Comparison of ENCODE assay signal across 12 cellular contexts in the genomic region with DNA sequence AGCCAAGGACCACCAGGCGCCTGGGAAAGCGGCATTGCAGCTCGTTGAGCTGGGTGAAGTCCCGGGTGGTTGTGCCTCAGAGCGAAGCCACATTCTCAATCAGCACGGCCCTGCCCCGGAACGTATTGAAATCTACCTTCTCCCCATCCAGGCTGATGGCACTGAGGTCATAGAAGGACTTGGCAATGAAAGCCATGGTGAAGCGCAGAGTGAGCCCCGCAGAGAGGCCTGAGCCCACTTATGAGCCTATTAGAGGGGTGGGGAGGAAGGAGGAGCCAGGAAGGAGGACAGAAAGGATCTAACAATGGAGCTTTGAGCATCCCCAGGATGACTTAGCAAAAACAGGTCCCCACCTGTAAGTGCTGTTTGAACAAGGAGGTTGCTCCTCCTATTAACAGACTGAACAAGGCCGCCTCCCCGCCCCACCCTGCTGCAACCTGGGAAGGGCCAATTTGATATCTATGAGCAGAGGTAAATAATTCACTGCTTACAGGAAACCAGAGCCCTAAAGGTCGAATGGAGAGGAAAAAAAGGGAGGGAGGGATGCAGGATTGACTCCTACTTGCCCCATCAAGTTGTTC. TPM values are rescaled to one million over a fixed set of nuclear protein-coding genes. Genes with fewer than 3 reads are reported as not detected.
DNase-seq lines count a peak whose midpoint lies in the region; ATAC-seq and TF ChIP-seq lines count a peak whose summit lies in the region.
"Had no signal": no experiment of that assay in that cellular context is flagged by ENCODE, and none has a peak within 500 bp of the region (broad histone marks: within the 10 kb centered on the region; RNA-seq: fewer than 3 reads in every experiment).

Gene GPX2, minus strand, starts transcription at position 215 of the 581 bp plus-strand sequence. Its CDS starts 19 bp downstream, at position 196.

- H3K27ac Mint-ChIP-seq in activated naive CD4-positive, alpha-beta T cell treated with anti-CD3 and anti-CD28 coated beads, Interleukin-2, amount 50 U/mL, for 24 hours, result peak within 1 kb of the TSS; percentile 61

- ATAC-seq in foreskin keratinocyte (peak; percentile 80), upper lobe of left lung (ENCODE audit: low FRiP score in 2 of 2) (no peak), HG03439 (IDR thresholded peaks at IDR 0.05; ENCODE audit: unreplicated experiment) (no peak)

- no peaks in the 10 kb centered on the region for H3K27me3 Mint-ChIP-seq in activated naive CD4-positive, alpha-beta T cell treated with anti-CD3 and anti-CD28 coated beads, Interleukin-2, amount 50 U/mL, for 24 hours

- no peak for TF ChIP-seq POLR2A in upper lobe of left lung (IDR thresholded peaks at IDR 0.05)

- DNase-seq in activated naive CD4-positive, alpha-beta T cell treated with anti-CD3 and anti-CD28 coated beads, Interleukin-2, amount 50 U/mL, for 16 hours, result no peak
- DNase-seq in NCI-H69 (lab: John Stamatoyannopoulos, UW) (peak; percentile 98), foreskin keratinocyte (peak; percentile 56 to 63), upper lobe of left lung (peak; percentile 15 to 44), NOMO-1 treated with DMSO at 0.1 percent for 48 hours (lab: John Stamatoyannopoulos, UW; ENCODE audit: unreplicated experiment) (no peak), OCI-M1 (lab: John Stamatoyannopoulos, UW) (no peak)
- DNase-seq: activated CD4-positive, alpha-beta T cell treated with anti-CD3 and anti-CD28 coated beads, Interleukin-2, amount 50 U/mL, for 1 hour; lower lobe of right lung; NCI-H524 treated with DMSO at 0.1 percent for 48 hours had no signal

- peaks cover 4% of the 10 kb centered on the region for H3K36me3 Mint-ChIP-seq in activated naive CD4-positive, alpha-beta T cell treated with anti-CD3 and anti-CD28 coated beads, Interleukin-2, amount 50 U/mL, for 24 hours

- no peaks in the 10 kb centered on the region for H3K27me3 ChIP-seq in foreskin keratinocyte
- no peaks in the 10 kb centered on the region for H3K27me3 ChIP-seq in upper lobe of left lung

- TF ChIP-seq CTCF in foreskin keratinocyte (conservative IDR thresholded peaks at IDR 0.05), result no peak
- no peak for TF ChIP-seq CTCF in upper lobe of left lung (IDR thresholded peaks at IDR 0.05)

- H3K4me1 Mint-ChIP-seq in activated naive CD4-positive, alpha-beta T cell treated with anti-CD3 and anti-CD28 coated beads, Interleukin-2, amount 50 U/mL, for 24 hours, result peaks cover 69% of the 10 kb centered on the region

- H3K4me1 ChIP-seq in foreskin keratinocyte (peaks cover 4% of the 10 kb centered on the region), upper lobe of left lung (peaks cover 0 to 4% (median 2%) of the 10 kb centered on the region in 4 donors)
- H3K4me1 ChIP-seq: lower lobe of right lung had no signal

- no peak for TF ChIP-seq EP300 in upper lobe of left lung (IDR thresholded peaks at IDR 0.05)

- 79 to 83% methylated on average over 9 to 13 of the region's 13 CpGs for WGBS in upper lobe of left lung, 2 donors

- H3K27ac ChIP-seq in foreskin keratinocyte (peak within 1 kb of the TSS; percentile 71), upper lobe of left lung (no peak within 1 kb of the TSS)
- H3K27ac ChIP-seq: C4-2B, lower lobe of right lung had no signal

- no peaks in the 10 kb centered on the region for H3K9me3 Mint-ChIP-seq in activated naive CD4-positive, alpha-beta T cell treated with anti-CD3 and anti-CD28 coated beads, Interleukin-2, amount 50 U/mL, for 24 hours

- H3K4me3 ChIP-seq in upper lobe of left lung, result no peak within 1 kb of the TSS
- H3K4me3 ChIP-seq: lower lobe of right lung had no signal

- H3K36me3 ChIP-seq in upper lobe of left lung, result peaks cover 0 to 25% (median 16%) of the 10 kb centered on the region in 4 donors

- no peak within 1 kb of the TSS for H3K4me3 Mint-ChIP-seq in activated naive CD4-positive, alpha-beta T cell treated with anti-CD3 and anti-CD28 coated beads, Interleukin-2, amount 50 U/mL, for 24 hours

- no peaks in the 10 kb centered on the region for H3K9me3 ChIP-seq in upper lobe of left lung
- H3K9me3 ChIP-seq: lower lobe of right lung had no signal

RNA-seq across cellular contexts. Expression of gene GPX2, which starts in this region (rescaled TPM):
- total RNA-seq in foreskin keratinocyte (2.5 and 5.4 TPM in 2 replicates), upper lobe of left lung (1 to 10 TPM in 5 of 6 donors, under 1 TPM in 1; 0.91 to 9.5 (median 2.2) TPM)
- polyA plus RNA-seq in foreskin keratinocyte, result 4.9 and 10.0 TPM in 2 replicates
- total RNA-seq: lower lobe of right lung had no signal

Comparison
In these comparisons a context has a peak if more than half of its experiments do, and no peak if none do; other contexts are left out.
1. DNase-seq: peak in NCI-H69 (single experiment), foreskin keratinocyte (2 of 2) and upper lobe of left lung (2 of 2); none in activated naive CD4-positive, alpha-beta T cell treated with anti-CD3 and anti-CD28 coated beads, Interleukin-2, amount 50 U/mL, for 16 hours (single experiment), NOMO-1 treated with DMSO at 0.1 percent for 48 hours (single experiment) and OCI-M1 (single experiment).